ENCODE assay signal across 9 cellular contexts in genomic region chr6:35047265-35048011, GRCh38.
A peak's percentile ranks its signal among the peaks of the same experiment; 100 is the strongest.
DNase-seq lines count a peak whose midpoint lies in the region; ATAC-seq and TF ChIP-seq lines count a peak whose summit lies in the region.
"Had no signal": no experiment of that assay in that cellular context is flagged by ENCODE, and none has a peak within 500 bp of the region (broad histone marks: within the 10 kb centered on the region; RNA-seq: fewer than 3 reads in every experiment).

No MANE protein-coding gene starts in this region.

- H3K27ac Mint-ChIP-seq in CD4-positive, alpha-beta T cell = peak overlapping the region; percentile 42
- H3K27ac Mint-ChIP-seq in osteocyte (ENCODE audit: unreplicated experiment) = peak overlapping the region; percentile 80

- no peaks in the 10 kb centered on the region for H3K36me3 Mint-ChIP-seq in CD4-positive, alpha-beta T cell (ENCODE audit: low read depth)
- H3K36me3 Mint-ChIP-seq in osteocyte (ENCODE audit: unreplicated experiment) = peaks cover 7% of the 10 kb centered on the region

- intact Hi-C loops in CD4-positive, alpha-beta T cell (cut with DNase I, micrococcal nuclease) = loop anchor here (1.0 to 10.0 kb wide), 3 partner anchors 60 to 1313 kb away; no protein-coding TSS in a partner anchor

- H3K27me3 ChIP-seq in CD4-positive, alpha-beta T cell (ENCODE audit: control insufficient read depth, insufficient read depth, low read length) = no peaks in the 10 kb centered on the region
- H3K27me3 ChIP-seq in SJCRH30 = no peaks in the 10 kb centered on the region

- H3K4me3 ChIP-seq in SJCRH30 (no peak overlapping the region; the same call in 1 of the 2 replicates), fibroblast of mammary gland (ENCODE audit: control insufficient read depth, low read depth, low read length) (no peak overlapping the region)

- CTCF ChIA-PET in CD4-positive, alpha-beta T cell (lab: Charles Lee) = no interaction called here

- no peak for ATAC-seq in CD4-positive, alpha-beta T cell (ENCODE audit: poor library complexity)
- ATAC-seq in HG02678 (IDR thresholded peaks at IDR 0.05; ENCODE audit: unreplicated experiment) (no peak), HG03139 (IDR thresholded peaks at IDR 0.05; ENCODE audit: unreplicated experiment) (no peak)

- TF ChIP-seq CTCF in CD4-positive, alpha-beta T cell (IDR thresholded peaks at IDR 0.05) = no peak
- TF ChIP-seq CTCF in fibroblast of mammary gland (conservative IDR thresholded peaks at IDR 0.05; ENCODE audit: control insufficient read depth, insufficient read depth, low read depth, low read length) = no peak
- no peak for TF ChIP-seq CTCF in osteocyte (IDR thresholded peaks at IDR 0.05)

- DNase-seq in CD4-positive, alpha-beta T cell = no peak
- DNase-seq in SJCRH30 (peak in 1 of 2 experiments; percentile 46), fibroblast of mammary gland (ENCODE audit: low read depth) (peak; percentile 78), osteocyte (ENCODE audit: extremely low spot score, unreplicated experiment) (no peak), DMS79 treated with DMSO at 0.1 percent for 48 hours (lab: John Stamatoyannopoulos, UW) (no peak)
- no peak for DNase-seq in activated naive CD4-positive, alpha-beta T cell treated with Interleukin-2 at 50 U/mL for 16 hours
- DNase-seq: NCI-H146 had no signal

- no peaks in the 10 kb centered on the region for H3K9me3 ChIP-seq in CD4-positive, alpha-beta T cell (ENCODE audit: control insufficient read depth, low read length)
- no peaks in the 10 kb centered on the region for H3K9me3 ChIP-seq in SJCRH30 (replicated peaks)

- peaks cover 7% of the 10 kb centered on the region for H3K36me3 ChIP-seq in SJCRH30

- POLR2A ChIA-PET in CD4-positive, alpha-beta T cell (lab: Charles Lee) = no interaction called here

- no peaks in the 10 kb centered on the region for H3K27me3 Mint-ChIP-seq in CD4-positive, alpha-beta T cell
- no peaks in the 10 kb centered on the region for H3K27me3 Mint-ChIP-seq in osteocyte (ENCODE audit: unreplicated experiment)

- H3K4me1 ChIP-seq in SJCRH30 = peaks cover 35% of the 10 kb centered on the region

- H3K27ac ChIP-seq in CD4-positive, alpha-beta T cell (ENCODE audit: low read depth, low read length) = no peak overlapping the region
- H3K27ac ChIP-seq in SJCRH30 = peak overlapping the region; percentile 97

- H3K4me3 Mint-ChIP-seq in CD4-positive, alpha-beta T cell = no peak overlapping the region
- H3K4me3 Mint-ChIP-seq in osteocyte (ENCODE audit: unreplicated experiment) = no peak overlapping the region

- H3K4me1 Mint-ChIP-seq in CD4-positive, alpha-beta T cell (ENCODE audit: low read depth) = no peaks in the 10 kb centered on the region
- no peaks in the 10 kb centered on the region for H3K4me1 Mint-ChIP-seq in osteocyte (ENCODE audit: unreplicated experiment)

- no peaks in the 10 kb centered on the region for H3K9me3 Mint-ChIP-seq in CD4-positive, alpha-beta T cell
- H3K9me3 Mint-ChIP-seq in osteocyte (ENCODE audit: unreplicated experiment) = no peaks in the 10 kb centered on the region
